17 cellular contexts compared by ENCODE assay signal in the genomic region with DNA sequence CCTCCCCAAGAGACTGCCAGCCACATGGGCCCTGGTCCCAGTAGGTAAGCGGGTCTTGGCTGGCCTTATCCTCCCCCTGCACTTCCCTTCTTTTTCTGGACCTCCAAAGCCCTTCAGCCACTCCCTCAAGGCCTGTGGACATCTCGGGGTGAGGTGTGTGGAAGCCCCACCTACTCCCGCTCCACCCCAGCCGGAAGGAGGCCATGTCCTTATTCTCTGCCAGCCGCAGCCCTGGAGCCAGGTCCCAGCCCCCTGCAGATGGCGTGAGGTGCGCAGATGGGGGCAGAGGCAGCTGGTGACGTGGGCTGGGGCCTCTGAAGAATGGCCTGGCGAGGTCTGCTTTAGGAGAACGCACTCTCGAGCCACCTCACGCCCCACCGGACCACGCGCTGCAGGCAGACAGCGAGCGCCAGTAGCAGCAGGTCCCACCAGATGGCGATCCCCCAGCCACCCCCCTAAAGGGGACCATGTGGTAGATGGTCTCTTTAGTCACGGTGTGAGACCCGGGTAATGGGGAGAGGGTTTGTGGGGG.
"Had no signal": no experiment of that assay in that cellular context is flagged by ENCODE, and none has a peak within 500 bp of the region (broad histone marks: within the 10 kb centered on the region; RNA-seq: fewer than 3 reads in every experiment).

No MANE protein-coding gene starts in this region.

- H3K27ac Mint-ChIP-seq: activated naive CD8-positive, alpha-beta T cell; activated T-helper 1 cell treated with anti-CD3 and anti-CD28 coated beads, Interleukin-12 subunit alpha, Interleukin-12 subunit beta, Interleukin-2, Interleukin-4 antibody, amounts not matched to agents 30 ng/mL and 10 ng/mL and 1 ng/mL, durations not matched to agents 14 hours and 24 hours and 36 hours; dendritic cell treated with granulocyte-macrophage colony-stimulating factor and Interleukin-4, amounts not matched to agents 40 ng/mL and 50 ng/mL, for 4 days; naive thymus-derived CD8-positive, alpha-beta T cell; stimulated activated memory B cell treated with anti-CD40 and anti-IgM and Interleukin-4, amounts not matched to agents 10 μg/mL and 1 μg/mL and 100 μg/mL, for 72 hours; T-helper 17 cell had no signal

- H3K4me3 Mint-ChIP-seq: activated naive CD8-positive, alpha-beta T cell; activated T-helper 1 cell treated with anti-CD3 and anti-CD28 coated beads, Interleukin-12 subunit alpha, Interleukin-12 subunit beta, Interleukin-2, Interleukin-4 antibody, amounts not matched to agents 30 ng/mL and 10 ng/mL and 1 ng/mL, durations not matched to agents 14 hours and 24 hours and 36 hours; dendritic cell treated with granulocyte-macrophage colony-stimulating factor and Interleukin-4, amounts not matched to agents 40 ng/mL and 50 ng/mL, for 4 days; naive thymus-derived CD8-positive, alpha-beta T cell; stimulated activated memory B cell treated with anti-CD40 and anti-IgM and Interleukin-4, amounts not matched to agents 10 μg/mL and 1 μg/mL and 100 μg/mL, for 72 hours; T-helper 17 cell had no signal

- ATAC-seq: esophagus mucosa; gastrocnemius medialis; naive thymus-derived CD8-positive, alpha-beta T cell; psoas muscle; T-helper 17 cell; upper lobe of right lung had no signal

- H3K9me3 Mint-ChIP-seq: activated T-helper 1 cell treated with anti-CD3 and anti-CD28 coated beads, Interleukin-12 subunit alpha, Interleukin-12 subunit beta, Interleukin-2, Interleukin-4 antibody, amounts not matched to agents 30 ng/mL and 10 ng/mL and 1 ng/mL, durations not matched to agents 14 hours and 24 hours and 36 hours; dendritic cell treated with granulocyte-macrophage colony-stimulating factor and Interleukin-4, amounts not matched to agents 40 ng/mL and 50 ng/mL, for 4 days; naive thymus-derived CD8-positive, alpha-beta T cell; stimulated activated memory B cell treated with anti-CD40 and anti-IgM and Interleukin-4, amounts not matched to agents 10 μg/mL and 1 μg/mL and 100 μg/mL, for 72 hours had no signal

- H3K27me3 Mint-ChIP-seq: activated naive CD8-positive, alpha-beta T cell had no signal

- DNase-seq: activated CD4-positive, alpha-beta T cell treated with anti-CD3 and anti-CD28 coated beads, Interleukin-2, amount 50 U/mL, for 4 hours; activated gamma-delta T cell treated with Interleukin-2 at 50 U/mL for 16 hours; effector CD8-positive, alpha-beta T cell; gastrocnemius medialis; naive thymus-derived CD8-positive, alpha-beta T cell; ovary; psoas muscle; sigmoid colon; spleen; stimulated activated CD4-positive, alpha-beta T cell treated with anti-CD3 and anti-CD28 coated beads, Interleukin-4, amount 100 ng/mL, for 4 hours; T-helper 17 cell; upper lobe of right lung had no signal
